ENCODE assay signal across 13 cellular contexts in genomic region chr17:4204190-4204589, GRCh38. TPM values are rescaled to one million over a fixed set of nuclear protein-coding genes. Genes with fewer than 3 reads are reported as not detected.
A peak's percentile ranks its signal among the peaks of the same experiment; 100 is the strongest.
DNase-seq lines count a peak whose midpoint lies in the region; ATAC-seq, FAIRE-seq and TF ChIP-seq lines count a peak whose summit lies in the region.
"Had no signal": no experiment of that assay in that cellular context is flagged by ENCODE, and none has a peak within 500 bp of the region (broad histone marks: within the 10 kb centered on the region; RNA-seq: fewer than 3 reads in every experiment).

No MANE protein-coding gene starts in this region.

- dilution Hi-C loops in mammary epithelial cell (cut with HindIII; ENCODE audit: low sequenced_read_pairs), result loop anchor here (5.0 kb wide), 1 partner anchor 218 kb away; no protein-coding TSS in a partner anchor

- H3K9ac ChIP-seq in mammary epithelial cell (ENCODE audit: insufficient read depth, low read length), result no peak overlapping the region

- TF ChIP-seq CTCF in MCF 10A (IDR thresholded peaks at IDR 0.05; ENCODE audit: unreplicated experiment) (no peak), mammary epithelial cell (conservative IDR thresholded peaks at IDR 0.05 in 1 of 2, IDR thresholded peaks at IDR 0.05 in 1 of 2; ENCODE audit: extremely low read depth in 1 of 2, insufficient read depth in 1 of 2, low read depth in 1 of 2, low read length in 2 of 2) (no peak), choroid plexus epithelial cell (conservative IDR thresholded peaks at IDR 0.05; ENCODE audit: low read depth, low read length) (no peak), omental fat pad (IDR thresholded peaks at IDR 0.05) (no peak), uterus (IDR thresholded peaks at IDR 0.05) (no peak)

- peaks cover 5% of the 10 kb centered on the region for H3K4me1 Mint-ChIP-seq in MCF 10A (ENCODE audit: insufficient read depth, unreplicated experiment)

- H2AFZ ChIP-seq in mammary epithelial cell (ENCODE audit: low read depth, low read length), result no peak overlapping the region

- H3K27me3 ChIP-seq in mammary epithelial cell (ENCODE audit: insufficient read depth, low read length) (no peaks in the 10 kb centered on the region), uterus (no peaks in the 10 kb centered on the region)

- H3K4me3 Mint-ChIP-seq in MCF 10A (ENCODE audit: unreplicated experiment), result no peak overlapping the region
- H3K4me3 Mint-ChIP-seq: B cell had no signal

- H3K27ac ChIP-seq in mammary epithelial cell (ENCODE audit: insufficient read depth, low read depth, low read length) (no peak overlapping the region), uterus (peak overlapping the region; percentile 71 to 94)

- DNase-seq in MCF 10A (ENCODE audit: unreplicated experiment), result no peak
- DNase-seq in mammary epithelial cell, result no peak
- peak; percentile 6 for DNase-seq in choroid plexus epithelial cell (ENCODE audit: low read depth)
- no peak for DNase-seq in omental fat pad (ENCODE audit: low spot score)
- no peak for DNase-seq in uterus
- DNase-seq in OCI-M2 (lab: John Stamatoyannopoulos, UW; ENCODE audit: unreplicated experiment), result no peak
- no peak for DNase-seq in HTR-8/SVneo (ENCODE audit: insufficient read length, low spot score)
- no peak for DNase-seq in NCI-H1092 (lab: John Stamatoyannopoulos, UW)
- DNase-seq: activated naive CD4-positive, alpha-beta T cell; KG1; NCI-H2081 treated with DMSO at 0.1 percent for 48 hours had no signal

- WGBS in mammary epithelial cell (ENCODE audit: low coverage, missing lambda C conversion rate), result 92% methylated on average over 6 of the region's 6 CpGs

- intact Hi-C loops in MCF 10A (cut with micrococcal nuclease) (loop anchor here (5.0 kb wide), 1 partner anchor 163 kb away; the partner anchor contains the start of gene UBE2G1), mammary epithelial cell (cut with micrococcal nuclease) (no loop called here), uterus (cut with DNase I; ENCODE audit: low total_unique reads) (no loop called here)

- H3K79me2 ChIP-seq in mammary epithelial cell (ENCODE audit: insufficient read depth, low read length), result peaks cover 3% of the 10 kb centered on the region

- ATAC-seq in omental fat pad (ENCODE audit: low FRiP score), result peak; percentile 80

- no peaks in the 10 kb centered on the region for H3K27me3 Mint-ChIP-seq in MCF 10A (ENCODE audit: insufficient read depth, unreplicated experiment)
- H3K27me3 Mint-ChIP-seq: B cell had no signal

- in situ Hi-C loops in mammary epithelial cell (cut with MboI; ENCODE audit: low sequenced_read_pairs in 2 of 2), result loop anchor here in 1 of 2 donors (10.0 kb wide), 1 partner anchor 211 kb away; no protein-coding TSS in a partner anchor

- no peak for FAIRE-seq in HTR-8/SVneo (lab: Jason Lieb, UNC)

- H3K27ac Mint-ChIP-seq in MCF 10A (ENCODE audit: low read depth, unreplicated experiment), result peak overlapping the region; percentile 77
- H3K27ac Mint-ChIP-seq: B cell had no signal

- H3K4me1 ChIP-seq in mammary epithelial cell (ENCODE audit: insufficient read depth, low read length) (peaks cover 3% of the 10 kb centered on the region), uterus (no peaks in the 10 kb centered on the region)

- H3K4me3 ChIP-seq in mammary epithelial cell (replicated peaks in 1 of 3; ENCODE audit: insufficient read depth in 1 of 3, low read depth in 2 of 3, low read length in 3 of 3) (no peak overlapping the region), choroid plexus epithelial cell (ENCODE audit: low read depth, low read length) (no peak overlapping the region), uterus (no peak overlapping the region)
- H3K4me3 ChIP-seq: lung had no signal

- H3K9me3 Mint-ChIP-seq in MCF 10A (ENCODE audit: unreplicated experiment), result no peaks in the 10 kb centered on the region

- H3K36me3 ChIP-seq in mammary epithelial cell (ENCODE audit: insufficient read depth, low read length) (peaks cover 23% of the 10 kb centered on the region), uterus (no peaks in the 10 kb centered on the region)

- H3K9me3 ChIP-seq in mammary epithelial cell (replicated peaks; ENCODE audit: insufficient read depth, low read length), result no peaks in the 10 kb centered on the region
- no peaks in the 10 kb centered on the region for H3K9me3 ChIP-seq in uterus

- BruUV-seq in MCF 10A (replicated peaks; lab: Mats Ljungman, UMichigan) (no TSS peak), mammary epithelial cell (replicated peaks; lab: Mats Ljungman, UMichigan) (no TSS peak)

- POLR2A ChIA-PET in MCF 10A (lab: Yijun Ruan, JAX), result no interaction called here

- CTCF ChIA-PET in MCF 10A (lab: Yijun Ruan, JAX), result interaction anchor here (0.6 to 0.7 kb wide), 3 partner anchors 108 to 422 kb away, joined by 3 to 6 read pairs (median 4); no protein-coding TSS in a partner anchor
- CTCF ChIA-PET in mammary epithelial cell (lab: Charles Lee; ENCODE audit: low non-redundant PET), result no interaction called here

- peaks cover 83% of the 10 kb centered on the region for H3K36me3 Mint-ChIP-seq in MCF 10A (ENCODE audit: insufficient read depth, unreplicated experiment)

- no peaks in the 10 kb centered on the region for H4K20me1 ChIP-seq in mammary epithelial cell (ENCODE audit: insufficient read depth, low read length)

- H3K4me2 ChIP-seq in mammary epithelial cell (ENCODE audit: insufficient read depth, low read depth, low read length), result no peak overlapping the region

- no peak for TF ChIP-seq POLR2A in uterus (IDR thresholded peaks at IDR 0.05)

RNA-seq across cellular contexts. Expression of gene ANKFY1, which starts 59.6 kb away (rescaled TPM):
- total RNA-seq in MCF 10A (2022) (34.9 and 42.8 TPM in 2 replicates), mammary epithelial cell (10 to 100 TPM; 45.4 to 46.2 TPM), omental fat pad (10 to 100 TPM; 34.2 to 59.0 (median 40.6) TPM), uterus (10 to 100 TPM; 17.6 to 69.5 (median 52.8) TPM)
- 21.9 TPM for polyA plus RNA-seq in mammary epithelial cell
- 77.8 TPM for polyA minus RNA-seq in mammary epithelial cell
